ENCODE assay signal across 9 cellular contexts in genomic region chr14:71103662-71104484, GRCh38.
DNase-seq lines count a peak whose midpoint lies in the region; ATAC-seq and TF ChIP-seq lines count a peak whose summit lies in the region.
"Had no signal": no experiment of that assay in that cellular context is flagged by ENCODE, and none has a peak within 500 bp of the region (broad histone marks: within the 10 kb centered on the region; RNA-seq: fewer than 3 reads in every experiment).

No MANE protein-coding gene starts in this region.

- no peaks in the 10 kb centered on the region for H3K27me3 ChIP-seq in SJCRH30
- H3K27me3 ChIP-seq: BLaER1 treated with 17β-estradiol and CSF1 and Interleukin-3, amounts not matched to agents 10 nM and 100 nM had no signal

- H3K27ac Mint-ChIP-seq in nephron progenitor cell: no peak overlapping the region
- no peak overlapping the region for H3K27ac Mint-ChIP-seq in activated CD8-positive, alpha-beta memory T cell treated with anti-CD3 and anti-CD28 coated beads, Interleukin-2, amount 10 ng/mL, durations not matched to agents 7 days and 5 days

- H3K4me3 Mint-ChIP-seq in nephron progenitor cell: no peak overlapping the region
- no peak overlapping the region for H3K4me3 Mint-ChIP-seq in activated CD8-positive, alpha-beta memory T cell treated with anti-CD3 and anti-CD28 coated beads, Interleukin-2, amount 10 ng/mL, durations not matched to agents 7 days and 5 days

- H3K36me3 ChIP-seq in SJCRH30: peaks cover 18% of the 10 kb centered on the region

- H3K4me1 ChIP-seq in SJCRH30: no peaks in the 10 kb centered on the region
- H3K4me1 ChIP-seq: BLaER1 treated with 17β-estradiol and CSF1 and Interleukin-3, amounts not matched to agents 10 nM and 100 nM had no signal

- CTCF ChIA-PET in activated CD8-positive, alpha-beta memory T cell treated with anti-CD3 and anti-CD28 coated beads, Interleukin-2, amount 10 ng/mL, durations not matched to agents 7 days and 5 days (lab: Charles Lee): interaction anchor here (0.6 to 2.7 kb wide), 14 partner anchors 10 to 751 kb away, joined by 3 to 16 read pairs (median 4); no protein-coding TSS in a partner anchor

- no peaks in the 10 kb centered on the region for H3K9me3 ChIP-seq in SJCRH30 (replicated peaks)
- H3K9me3 ChIP-seq: BLaER1 treated with 17β-estradiol and CSF1 and Interleukin-3, amounts not matched to agents 10 nM and 100 nM had no signal

- no peak for ATAC-seq in activated CD8-positive, alpha-beta memory T cell treated with anti-CD3 and anti-CD28 coated beads, Interleukin-2, amount 10 ng/mL, durations not matched to agents 7 days and 5 days
- no peak for ATAC-seq in HG03460 (IDR thresholded peaks at IDR 0.05; ENCODE audit: unreplicated experiment)

- H3K4me3 ChIP-seq in SJCRH30 (no peak overlapping the region), epithelial cell of esophagus (ENCODE audit: low read length) (no peak overlapping the region)
- H3K4me3 ChIP-seq: BLaER1 treated with 17β-estradiol and CSF1 and Interleukin-3, amounts not matched to agents 10 nM and 100 nM had no signal

- H3K27me3 Mint-ChIP-seq in nephron progenitor cell (ENCODE audit: low read depth, poor library complexity): no peaks in the 10 kb centered on the region
- no peaks in the 10 kb centered on the region for H3K27me3 Mint-ChIP-seq in activated CD8-positive, alpha-beta memory T cell treated with anti-CD3 and anti-CD28 coated beads, Interleukin-2, amount 10 ng/mL, durations not matched to agents 7 days and 5 days

- no peak overlapping the region for H3K27ac ChIP-seq in SJCRH30

- no peaks in the 10 kb centered on the region for H3K4me1 Mint-ChIP-seq in nephron progenitor cell
- peaks cover 3% of the 10 kb centered on the region for H3K4me1 Mint-ChIP-seq in activated CD8-positive, alpha-beta memory T cell treated with anti-CD3 and anti-CD28 coated beads, Interleukin-2, amount 10 ng/mL, durations not matched to agents 7 days and 5 days

- peak; percentile 82 for TF ChIP-seq CTCF in epithelial cell of esophagus (IDR thresholded peaks at IDR 0.05; ENCODE audit: insufficient read depth, low read depth, low read length, missing control alignments)
- peak; percentile 82 for TF ChIP-seq CTCF in nephron progenitor cell (IDR thresholded peaks at IDR 0.05)

- peaks cover 60% of the 10 kb centered on the region for H3K36me3 Mint-ChIP-seq in nephron progenitor cell (ENCODE audit: low read depth)
- peaks cover 19% of the 10 kb centered on the region for H3K36me3 Mint-ChIP-seq in activated CD8-positive, alpha-beta memory T cell treated with anti-CD3 and anti-CD28 coated beads, Interleukin-2, amount 10 ng/mL, durations not matched to agents 7 days and 5 days

- DNase-seq in SHP77 (lab: John Stamatoyannopoulos, UW) (peak; percentile 34 to 56), SHP77 treated with DMSO at 0.1 percent for 48 hours (lab: John Stamatoyannopoulos, UW) (no peak), MV-4-11 (lab: John Stamatoyannopoulos, UW) (peak; percentile 61), SJCRH30 (peak; percentile 9 to 72), epithelial cell of esophagus (ENCODE audit: low read depth) (peak; percentile 71), nephron progenitor cell (peak; percentile 22)
- DNase-seq in activated CD8-positive, alpha-beta memory T cell treated with anti-CD3 and anti-CD28 coated beads, Interleukin-2, amount 10 ng/mL, durations not matched to agents 7 days and 5 days: no peak

- H3K9me3 Mint-ChIP-seq in nephron progenitor cell: no peaks in the 10 kb centered on the region
- no peaks in the 10 kb centered on the region for H3K9me3 Mint-ChIP-seq in activated CD8-positive, alpha-beta memory T cell treated with anti-CD3 and anti-CD28 coated beads, Interleukin-2, amount 10 ng/mL, durations not matched to agents 7 days and 5 days (ENCODE audit: low read depth)

Comparison
In these comparisons a context has a peak if more than half of its experiments do, and no peak if none do; other contexts are left out.
1. DNase-seq: peak in SHP77 (2 of 2), MV-4-11 (single experiment), SJCRH30 (2 of 2), epithelial cell of esophagus (single experiment) and nephron progenitor cell (single experiment); none in SHP77 treated with DMSO at 0.1 percent for 48 hours (single experiment) and activated CD8-positive, alpha-beta memory T cell treated with anti-CD3 and anti-CD28 coated beads, Interleukin-2, amount 10 ng/mL, durations not matched to agents 7 days and 5 days (single experiment).